ENCODE assay signal across 8 cellular contexts in genomic region chr12:47079894-47080724, GRCh38. TPM values are rescaled to one million over a fixed set of nuclear protein-coding genes. Genes with fewer than 3 reads are reported as not detected.
A peak's percentile ranks its signal among the peaks of the same experiment; 100 is the strongest.
DNase-seq lines count a peak whose midpoint lies in the region; ATAC-seq and TF ChIP-seq lines count a peak whose summit lies in the region.

Gene AMIGO2 (minus strand): TSS chr12:47079959. CDS start chr12:47079002, 957 bp downstream.

- no peak for TF ChIP-seq CTCF in CD8-positive, alpha-beta T cell (IDR thresholded peaks at IDR 0.05)
- TF ChIP-seq CTCF in fibroblast of lung (conservative IDR thresholded peaks at IDR 0.05 in 1 of 2, IDR thresholded peaks at IDR 0.05 in 1 of 2; ENCODE audit: low read depth in 1 of 2, low read length in 2 of 2), result no peak
- no peak for TF ChIP-seq CTCF in testis (IDR thresholded peaks at IDR 0.05)

- H3K4me1 ChIP-seq in CD8-positive, alpha-beta T cell (ENCODE audit: insufficient read depth, low read length), result peaks cover 61% of the 10 kb centered on the region
- H3K4me1 ChIP-seq in fibroblast of lung (ENCODE audit: control insufficient read depth, extremely low read depth, insufficient read depth, low read length), result peaks cover 14% of the 10 kb centered on the region
- peaks cover 15% of the 10 kb centered on the region for H3K4me1 ChIP-seq in testis

- 0% methylated on average over 14 to 47 of the region's 59 CpGs for WGBS in testis, 2 donors

- H3K27ac ChIP-seq in CD8-positive, alpha-beta T cell (ENCODE audit: low read depth, low read length), result peak within 1 kb of the TSS; percentile 63
- peak within 1 kb of the TSS; percentile 77 for H3K27ac ChIP-seq in fibroblast of lung (ENCODE audit: insufficient read depth, low read length)
- peak within 1 kb of the TSS; percentile 85 to 89 for H3K27ac ChIP-seq in testis

- H3K27ac Mint-ChIP-seq in CD8-positive, alpha-beta T cell, result peak within 1 kb of the TSS; percentile 96
- H3K27ac Mint-ChIP-seq in activated T-cell treated with anti-CD3 and anti-CD28 coated beads, Interleukin-2, amount 50 U/mL, for 24 hours, result peak within 1 kb of the TSS; percentile 96
- H3K27ac Mint-ChIP-seq in naive B cell, result peak within 1 kb of the TSS; percentile 90 to 96 (median 94)

- peak within 1 kb of the TSS; percentile 94 for H2AFZ ChIP-seq in fibroblast of lung (ENCODE audit: low read length)

- no peak for TF ChIP-seq POLR2A in testis (IDR thresholded peaks at IDR 0.05)

- no peaks in the 10 kb centered on the region for H3K9me3 ChIP-seq in CD8-positive, alpha-beta T cell (ENCODE audit: low read length)
- H3K9me3 ChIP-seq in fibroblast of lung (ENCODE audit: control insufficient read depth, insufficient read depth, low read depth, low read length) (no peaks in the 10 kb centered on the region), testis (no peaks in the 10 kb centered on the region)

- no peaks in the 10 kb centered on the region for H3K36me3 ChIP-seq in CD8-positive, alpha-beta T cell (ENCODE audit: insufficient read depth, low read length)
- H3K36me3 ChIP-seq in fibroblast of lung (ENCODE audit: control insufficient read depth, insufficient read depth, low read length), result no peaks in the 10 kb centered on the region
- H3K36me3 ChIP-seq in testis (ENCODE audit: low read depth, missing control alignments), result no peaks in the 10 kb centered on the region

- peaks cover 82% of the 10 kb centered on the region for H3K4me1 Mint-ChIP-seq in CD8-positive, alpha-beta T cell (ENCODE audit: low read depth)
- H3K4me1 Mint-ChIP-seq in activated T-cell treated with anti-CD3 and anti-CD28 coated beads, Interleukin-2, amount 50 U/mL, for 24 hours (ENCODE audit: low read depth), result peaks cover 86% of the 10 kb centered on the region
- H3K4me1 Mint-ChIP-seq in naive B cell, result peaks cover 30 to 71% (median 47%) of the 10 kb centered on the region in 3 donors

- peak within 1 kb of the TSS; percentile 98 for H3K4me3 Mint-ChIP-seq in CD8-positive, alpha-beta T cell
- peak within 1 kb of the TSS; percentile 89 for H3K4me3 Mint-ChIP-seq in activated T-cell treated with anti-CD3 and anti-CD28 coated beads, Interleukin-2, amount 50 U/mL, for 24 hours
- H3K4me3 Mint-ChIP-seq in naive B cell, result peak within 1 kb of the TSS; percentile 92 to 99 (median 97)

- peak in 5 of 7 experiments; percentile 6 to 68 (median 40) for DNase-seq in CD8-positive, alpha-beta T cell
- DNase-seq in NCI-H69 (lab: John Stamatoyannopoulos, UW), result peak; percentile 57
- peak; percentile 70 for DNase-seq in activated T-cell treated with anti-CD3 and anti-CD28 coated beads, Interleukin-2, amount 50 U/mL, for 24 hours
- peak; percentile 61 to 75 for DNase-seq in fibroblast of lung (ENCODE audit: low read depth in 2 of 2)
- peak; percentile 38 for DNase-seq in naive B cell
- DNase-seq in testis, result peak; percentile 72
- no peak for DNase-seq in DMS79 (lab: John Stamatoyannopoulos, UW)

- H3K9me3 Mint-ChIP-seq in CD8-positive, alpha-beta T cell, result no peaks in the 10 kb centered on the region
- H3K9me3 Mint-ChIP-seq in activated T-cell treated with anti-CD3 and anti-CD28 coated beads, Interleukin-2, amount 50 U/mL, for 24 hours, result no peaks in the 10 kb centered on the region
- no peaks in the 10 kb centered on the region for H3K9me3 Mint-ChIP-seq in naive B cell

- H3K9ac ChIP-seq in fibroblast of lung (ENCODE audit: insufficient read depth, low read length), result peak within 1 kb of the TSS; percentile 60

- CTCF ChIA-PET in CD8-positive, alpha-beta T cell (lab: Charles Lee), result interaction anchor here (0.9 to 3.3 kb wide), 16 partner anchors 10 to 318 kb away, joined by 3 to 21 read pairs (median 4); no protein-coding TSS in a partner anchor

- no peaks in the 10 kb centered on the region for H4K20me1 ChIP-seq in fibroblast of lung (ENCODE audit: control insufficient read depth, extremely low read depth, insufficient read depth, low read length)

- peak; percentile 33 for ATAC-seq in CD8-positive, alpha-beta T cell
- ATAC-seq in GM21786 (IDR thresholded peaks at IDR 0.05; ENCODE audit: unreplicated experiment) (peak; percentile 29), naive B cell (ENCODE audit: low read depth in 2 of 2) (peak; percentile 48 to 53)

- intact Hi-C loops in CD8-positive, alpha-beta T cell (cut with DNase I, micrococcal nuclease), result loop anchor here (1.0 to 5.0 kb wide), 11 partner anchors 13 to 1088 kb away; partner anchors contain the start of gene SCAF11 (in 1 of the 2)
- intact Hi-C loops in testis (cut with DNase I; ENCODE audit: low total_unique reads), result no loop called here

- peak within 1 kb of the TSS; percentile 99 for H3K4me2 ChIP-seq in fibroblast of lung (ENCODE audit: extremely low read depth, insufficient read depth, low read length)

- H3K36me3 Mint-ChIP-seq in CD8-positive, alpha-beta T cell, result peaks cover 19% of the 10 kb centered on the region
- peaks cover 42% of the 10 kb centered on the region for H3K36me3 Mint-ChIP-seq in activated T-cell treated with anti-CD3 and anti-CD28 coated beads, Interleukin-2, amount 50 U/mL, for 24 hours (ENCODE audit: low read depth)
- H3K36me3 Mint-ChIP-seq in naive B cell, result peaks cover 0 to 8% of the 10 kb centered on the region in 2 donors

- POLR2A ChIA-PET in CD8-positive, alpha-beta T cell (lab: Charles Lee), result interaction anchor here (0.6 to 7.3 kb wide), 19 partner anchors 10 to 1090 kb away, joined by 3 to 55 read pairs (median 5); no protein-coding TSS in a partner anchor

- H3K27me3 Mint-ChIP-seq in CD8-positive, alpha-beta T cell (ENCODE audit: low read depth), result no peaks in the 10 kb centered on the region
- H3K27me3 Mint-ChIP-seq in activated T-cell treated with anti-CD3 and anti-CD28 coated beads, Interleukin-2, amount 50 U/mL, for 24 hours, result no peaks in the 10 kb centered on the region
- no peaks in the 10 kb centered on the region for H3K27me3 Mint-ChIP-seq in naive B cell

- H3K4me3 ChIP-seq in CD8-positive, alpha-beta T cell (ENCODE audit: low read depth, low read length), result peak within 1 kb of the TSS; percentile 85
- peak within 1 kb of the TSS; percentile 69 to 75 (median 72) for H3K4me3 ChIP-seq in fibroblast of lung (replicated peaks in 1 of 4; ENCODE audit: control extremely low read depth in 1 of 4, insufficient read depth in 1 of 4, low read depth in 3 of 4, low read length in 4 of 4)
- H3K4me3 ChIP-seq in testis, result peak within 1 kb of the TSS; percentile 73 to 79

- no peaks in the 10 kb centered on the region for H3K27me3 ChIP-seq in CD8-positive, alpha-beta T cell (ENCODE audit: insufficient read depth, low read length)
- H3K27me3 ChIP-seq in fibroblast of lung (ENCODE audit: control insufficient read depth, insufficient read depth, low read length), result no peaks in the 10 kb centered on the region
- no peaks in the 10 kb centered on the region for H3K27me3 ChIP-seq in testis

- peaks cover 7% of the 10 kb centered on the region for H3K79me2 ChIP-seq in fibroblast of lung (ENCODE audit: control insufficient read depth, insufficient read depth, low read length)

RNA-seq across cellular contexts. Expression of gene AMIGO2, which starts in this region (rescaled TPM):
- total RNA-seq in CD8-positive, alpha-beta T cell, result 10 to 100 TPM; 12.5 to 13.5 TPM
- total RNA-seq in fibroblast of lung (2.3 and 6.9 TPM in 2 replicates), testis (10 to 100 TPM; 35.4 to 53.2 TPM)
- polyA plus RNA-seq in fibroblast of lung (8.6 and 12.4 TPM in 2 replicates), naive B cell (ENCODE audit: low read depth in 6 of 6) (10 to 100 TPM in 1 of 6 donors, 1 to 10 TPM in 4, under 1 TPM in 1; 0.08 to 10.7 (median 6.1) TPM), testis (ENCODE audit: insufficient read depth, low read depth, low replicate concordance) (28.8 TPM)
- 6.3 and 8.1 TPM in 2 replicates for polyA plus RNA-seq in fibroblast of lung (2012)
- 1.1 and 3.5 TPM in 2 replicates for polyA minus RNA-seq in fibroblast of lung (ENCODE audit: low replicate concordance)
